ENCODE assay signal across 8 cellular contexts in the genomic region with DNA sequence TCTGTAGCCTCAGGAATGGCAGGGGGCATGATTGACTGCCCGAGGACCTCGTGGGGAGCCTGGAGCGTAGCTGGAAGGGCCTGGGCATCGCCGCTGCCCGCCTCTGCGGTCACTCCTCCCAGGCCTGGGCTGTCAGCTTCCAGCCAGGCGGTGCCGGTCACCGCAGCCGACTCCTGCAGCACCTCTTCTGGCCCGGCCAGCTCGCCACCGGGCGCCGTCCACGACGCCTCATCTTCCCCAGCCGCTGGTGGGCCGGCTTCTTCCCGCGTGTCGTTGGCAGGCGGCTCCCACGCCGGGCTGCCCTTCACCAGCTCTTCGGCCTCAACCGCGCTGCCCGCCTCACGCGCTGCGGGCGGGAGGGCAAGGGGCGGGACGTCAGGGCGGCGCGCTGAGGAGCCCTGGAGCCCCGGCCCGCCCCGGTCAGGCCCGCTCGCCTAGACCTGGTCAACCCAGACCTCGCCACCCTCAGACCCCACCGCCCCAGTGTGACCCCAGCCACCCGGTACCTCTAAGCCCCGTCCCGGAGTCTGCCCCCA. TPM values are rescaled to one million over a fixed set of nuclear protein-coding genes. Genes with fewer than 3 reads are reported as not detected.
DNase-seq lines count a peak whose midpoint lies in the region; ATAC-seq and TF ChIP-seq lines count a peak whose summit lies in the region.

No MANE protein-coding gene starts in this region.

- DNase-seq in NCI-H748 (lab: John Stamatoyannopoulos, UW; ENCODE audit: unreplicated experiment): peak; percentile 38
- no peak for DNase-seq in NCI-H748 treated with DMSO at 0.1 percent for 48 hours (lab: John Stamatoyannopoulos, UW)
- peak in 4 of 7 donors; percentile 22 to 40 (median 32) for DNase-seq in adrenal gland
- peak; percentile 62 for DNase-seq in iPS-NIHi11 (ENCODE audit: low spot score)
- no peak for DNase-seq in stimulated activated naive CD8-positive, alpha-beta T cell treated with anti-CD3 and anti-CD28 coated beads, Interleukin-15, Interleukin-2, amounts not matched to agents 100 U/mL and 50 U/mL, for 24 hours
- DNase-seq in SKM-1 treated with dmso at 0.1 percent for 144 hours (lab: John Stamatoyannopoulos, UW; ENCODE audit: unreplicated experiment): no peak
- no peak for DNase-seq in HK-2 (ENCODE audit: unreplicated experiment)

- intact Hi-C loops in adrenal gland (cut with DNase I): no loop called here

- 0 to 4% (median 3%) methylated on average over 1 to 49 of the region's 49 CpGs; no CpG with 5 or more reads in 1 of the 4 donors for WGBS in adrenal gland, 4 donors

- TF ChIP-seq CTCF in adrenal gland (IDR thresholded peaks at IDR 0.05): no peak

- H3K27ac ChIP-seq in adrenal gland: no peak overlapping the region

- TF ChIP-seq POLR2A in adrenal gland (IDR thresholded peaks at IDR 0.05): no peak

- peaks cover 4 to 11% of the 10 kb centered on the region in 2 donors for H3K4me1 ChIP-seq in adrenal gland (replicated peaks in 1 of 2)

- no peaks in the 10 kb centered on the region for H3K27me3 ChIP-seq in adrenal gland

- peak; percentile 19 for ATAC-seq in stimulated activated naive CD8-positive, alpha-beta T cell treated with anti-CD3 and anti-CD28 coated beads, Interleukin-15, Interleukin-2, amounts not matched to agents 100 U/mL and 50 U/mL, for 24 hours
- ATAC-seq in GM21515 (IDR thresholded peaks at IDR 0.05; ENCODE audit: unreplicated experiment): no peak

- peak overlapping the region in 2 of 4 donors; percentile 36 to 88 for H3K4me3 ChIP-seq in adrenal gland

- H3K9me3 ChIP-seq in adrenal gland (replicated peaks in 1 of 3): no peaks in the 10 kb centered on the region

- H3K36me3 ChIP-seq in adrenal gland (replicated peaks in 1 of 2): no peaks in the 10 kb centered on the region

RNA-seq across cellular contexts. Expression of a gene that starts 1.0 kb away (rescaled TPM):
- total RNA-seq in adrenal gland: under 1 TPM in 5 of 8 donors, not detected in 3; 0.14 to 0.84 (median 0.69) TPM
- polyA plus RNA-seq in adrenal gland: under 1 TPM; 0.13 to 0.68 (median 0.32) TPM

Comparison
In these comparisons a context has a peak if more than half of its experiments do, and no peak if none do; other contexts are left out.
1. DNase-seq: peak in NCI-H748 (single experiment), adrenal gland (4 of 7) and iPS-NIHi11 (single experiment); none in NCI-H748 treated with DMSO at 0.1 percent for 48 hours (single experiment), stimulated activated naive CD8-positive, alpha-beta T cell treated with anti-CD3 and anti-CD28 coated beads, Interleukin-15, Interleukin-2, amounts not matched to agents 100 U/mL and 50 U/mL, for 24 hours (single experiment), SKM-1 treated with dmso at 0.1 percent for 144 hours (single experiment) and HK-2 (single experiment).